ENCODE assay signal across 1 cellular context in the genomic region with DNA sequence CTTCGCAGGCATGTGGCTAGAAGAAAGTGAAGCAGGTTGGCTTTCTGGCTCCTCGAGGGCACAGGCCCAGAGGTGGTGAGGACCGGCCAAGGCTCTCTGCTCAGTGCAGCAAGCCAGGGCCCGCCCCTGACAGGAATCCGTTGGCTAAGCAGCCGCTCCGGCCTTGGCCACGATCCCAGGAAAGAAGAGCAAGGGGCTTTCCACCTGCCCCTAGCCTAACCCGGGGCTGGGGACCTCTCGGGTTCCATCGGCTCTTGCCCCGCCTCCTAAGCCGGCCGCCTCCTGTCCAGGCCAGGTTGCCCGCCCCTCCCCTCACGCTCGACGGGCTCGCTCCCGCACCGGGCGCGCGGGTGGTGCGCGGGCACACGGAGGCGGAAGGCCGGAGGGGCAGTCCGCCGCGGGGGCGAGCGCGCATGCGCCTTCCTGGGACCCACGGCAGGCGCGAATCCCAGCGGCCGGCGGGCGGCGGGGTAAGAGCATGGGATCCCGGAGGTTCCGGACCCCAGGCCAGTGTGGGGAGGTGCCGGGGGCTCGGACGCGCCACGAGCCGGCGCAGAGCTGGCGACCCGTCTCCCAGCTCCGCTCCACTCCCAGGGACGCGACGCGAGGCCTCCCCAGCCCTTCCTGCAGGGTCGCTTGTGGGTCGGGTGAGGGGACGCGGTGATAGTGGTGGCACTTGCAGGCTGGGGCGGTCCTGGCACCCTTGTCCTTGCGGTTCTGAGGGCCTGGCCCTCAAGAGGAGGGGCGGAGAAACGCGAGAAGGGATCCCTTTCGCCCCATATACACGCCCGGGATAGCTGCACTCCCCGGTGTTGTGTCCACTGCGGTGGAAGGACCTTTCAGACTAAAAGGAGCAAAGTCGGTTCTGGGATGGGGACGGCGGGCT.
TF ChIP-seq lines count a peak whose summit lies in the region.

A gene (plus strand): TSS at position 410 of the 886 bp plus-strand sequence. CDS start 3,351 bp downstream, outside the sequence.

TF ChIP-seq in K562, 482 proteins besides CTCF, POLR2A, EP300 and RAD21 (continued from another document):
- TF ChIP-seq, protein P1, sequence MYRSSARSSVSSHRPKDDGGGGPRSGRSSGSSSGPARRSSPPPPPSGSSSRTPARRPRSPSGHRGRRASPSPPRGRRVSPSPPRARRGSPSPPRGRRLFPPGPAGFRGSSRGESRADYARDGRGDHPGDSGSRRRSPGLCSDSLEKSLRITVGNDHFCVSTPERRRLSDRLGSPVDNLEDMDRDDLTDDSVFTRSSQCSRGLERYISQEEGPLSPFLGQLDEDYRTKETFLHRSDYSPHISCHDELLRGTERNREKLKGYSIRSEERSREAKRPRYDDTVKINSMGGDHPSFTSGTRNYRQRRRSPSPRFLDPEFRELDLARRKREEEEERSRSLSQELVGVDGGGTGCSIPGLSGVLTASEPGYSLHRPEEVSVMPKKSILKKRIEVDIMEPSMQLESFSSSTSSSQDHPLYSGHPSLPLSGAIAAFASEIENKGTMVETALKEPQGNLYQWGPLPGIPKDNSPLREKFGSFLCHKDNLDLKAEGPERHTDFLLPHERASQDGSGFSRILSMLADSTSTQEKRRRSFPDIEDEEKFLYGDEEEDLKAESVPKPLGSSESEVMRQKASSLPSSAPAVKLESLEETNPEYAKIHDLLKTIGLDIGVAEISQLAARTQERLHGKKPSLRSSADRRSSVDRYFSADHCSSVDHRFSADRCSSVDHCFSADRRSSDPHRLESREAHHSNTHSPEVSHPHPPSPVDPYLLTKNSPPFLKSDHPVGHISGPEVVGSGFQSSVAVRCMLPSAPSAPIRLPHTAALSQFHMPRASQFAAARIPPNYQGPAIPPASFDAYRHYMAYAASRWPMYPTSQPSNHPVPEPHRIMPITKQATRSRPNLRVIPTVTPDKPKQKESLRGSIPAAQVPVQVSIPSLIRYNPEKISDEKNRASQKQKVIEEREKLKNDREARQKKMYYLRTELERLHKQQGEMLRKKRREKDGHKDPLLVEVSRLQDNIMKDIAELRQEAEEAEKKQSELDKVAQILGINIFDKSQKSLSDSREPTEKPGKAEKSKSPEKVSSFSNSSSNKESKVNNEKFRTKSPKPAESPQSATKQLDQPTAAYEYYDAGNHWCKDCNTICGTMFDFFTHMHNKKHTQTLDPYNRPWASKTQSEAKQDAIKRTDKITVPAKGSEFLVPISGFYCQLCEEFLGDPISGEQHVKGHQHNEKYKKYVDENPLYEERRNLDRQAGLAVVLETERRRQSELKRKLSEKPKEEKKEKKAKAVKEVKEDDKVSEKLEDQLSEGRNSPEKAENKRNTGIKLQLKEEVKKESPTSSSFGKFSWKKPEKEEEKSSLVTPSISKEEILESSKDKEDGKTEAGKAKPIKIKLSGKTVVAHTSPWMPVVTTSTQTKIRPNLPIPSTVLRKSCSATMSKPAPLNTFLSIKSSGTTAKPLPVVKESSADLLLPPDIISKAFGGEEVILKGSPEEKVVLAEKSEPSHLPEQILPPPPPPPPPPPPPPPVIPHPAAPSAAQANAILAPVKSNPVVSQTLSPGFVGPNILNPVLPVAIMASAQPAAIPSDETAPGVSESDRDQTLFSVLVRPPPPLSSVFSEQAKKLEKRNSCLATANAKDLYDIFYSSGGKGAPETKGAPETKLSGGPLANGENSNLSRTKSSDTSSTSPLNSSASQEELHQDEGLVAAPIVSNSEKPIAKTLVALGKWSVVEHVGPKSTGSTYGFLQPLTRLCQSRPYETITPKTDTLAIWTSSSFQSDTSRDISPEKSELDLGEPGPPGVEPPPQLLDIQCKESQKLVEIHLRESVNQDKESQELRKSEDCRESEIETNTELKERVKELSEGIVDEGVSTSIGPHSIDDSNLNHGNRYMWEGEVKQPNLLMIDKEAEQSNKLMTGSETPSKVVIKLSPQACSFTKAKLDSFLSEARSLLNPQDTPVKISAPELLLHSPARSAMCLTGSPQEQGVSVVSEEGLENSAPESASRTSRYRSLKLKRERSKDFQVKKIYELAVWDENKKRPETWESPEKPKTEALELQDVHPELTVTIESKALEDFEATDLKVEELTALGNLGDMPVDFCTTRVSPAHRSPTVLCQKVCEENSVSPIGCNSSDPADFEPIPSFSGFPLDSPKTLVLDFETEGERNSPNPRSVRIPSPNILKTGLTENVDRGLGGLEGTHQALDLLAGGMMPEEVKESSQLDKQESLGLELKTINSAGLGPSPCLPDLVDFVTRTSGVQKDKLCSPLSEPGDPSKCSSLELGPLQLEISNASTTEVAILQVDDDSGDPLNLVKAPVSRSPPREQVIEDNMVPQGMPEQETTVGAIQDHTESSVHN (IDR thresholded peaks at IDR 0.05; ENCODE audit: borderline replicate concordance in 1 of 2, low read depth in 1 of 2) = no peak
- TF ChIP-seq POLR2B (IDR thresholded peaks at IDR 0.05; ENCODE audit: low read depth, partially characterized antibody) (peak; percentile 90), ZNF217 (CRISPR knock-in tag; IDR thresholded peaks at IDR 0.05) (no peak), NFE2 (IDR thresholded peaks at IDR 0.05; ENCODE audit: low read depth) (no peak), CBX3 (IDR thresholded peaks at IDR 0.05; ENCODE audit: borderline replicate concordance in 1 of 2, low read length in 2 of 2) (no peak), ZNF707 (CRISPR knock-in tag; conservative IDR thresholded peaks at IDR 0.05) (no peak), ZNF583 (CRISPR knock-in tag; IDR thresholded peaks at IDR 0.05) (peak; percentile 78; the same call in 1 of the 2 replicates), ZNF282 (CRISPR knock-in tag; IDR thresholded peaks at IDR 0.05) (no peak), SMARCE1 (IDR thresholded peaks at IDR 0.05) (0 out of 2 replicates have a peak, but pooled peaks have one; percentile 14), EP400 (IDR thresholded peaks at IDR 0.05) (peak; percentile 57; the same call in 1 of the 2 replicates), ZNF175 (CRISPR knock-in tag; IDR thresholded peaks at IDR 0.05; ENCODE audit: low read depth) (peak; percentile 93), HNRNPL (IDR thresholded peaks at IDR 0.05; ENCODE audit: low read depth, low read length) (peak; percentile 65; the same call in 1 of the 2 replicates), NR1H2 (CRISPR knock-in tag; IDR thresholded peaks at IDR 0.05) (0 out of 2 replicates have a peak, but pooled peaks have one; percentile 81), TCF7 (IDR thresholded peaks at IDR 0.05; ENCODE audit: borderline replicate concordance) (no peak), MXI1 (IDR thresholded peaks at IDR 0.05; ENCODE audit: low read depth, low read length) (no peak), SP1 (CRISPR knock-in tag; IDR thresholded peaks at IDR 0.05) (peak; percentile 40; the same call in 1 of the 2 replicates), RBM25 (IDR thresholded peaks at IDR 0.05; ENCODE audit: low read depth, low read length, severe bottlenecking) (no peak), TCF3 (CRISPR knock-in tag; IDR thresholded peaks at IDR 0.05) (no peak), ZFX (CRISPR knock-in tag; IDR thresholded peaks at IDR 0.05) (peak; percentile 83), SMAD1 (IDR thresholded peaks at IDR 0.05; ENCODE audit: low read depth, low read length, partially characterized antibody) (no peak), HSF4 (CRISPR knock-in tag; IDR thresholded peaks at IDR 0.05; ENCODE audit: borderline replicate concordance) (no peak), NFXL1 (CRISPR knock-in tag; IDR thresholded peaks at IDR 0.05) (no peak), HNRNPK (IDR thresholded peaks at IDR 0.05; ENCODE audit: low read depth, low read length, poor library complexity, severe bottlenecking) (no peak)
- TF ChIP-seq, protein P2, sequence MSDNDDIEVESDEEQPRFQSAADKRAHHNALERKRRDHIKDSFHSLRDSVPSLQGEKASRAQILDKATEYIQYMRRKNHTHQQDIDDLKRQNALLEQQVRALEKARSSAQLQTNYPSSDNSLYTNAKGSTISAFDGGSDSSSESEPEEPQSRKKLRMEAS (CRISPR knock-in tag; IDR thresholded peaks at IDR 0.05) = peak; percentile 81
- TF ChIP-seq, protein P3, sequence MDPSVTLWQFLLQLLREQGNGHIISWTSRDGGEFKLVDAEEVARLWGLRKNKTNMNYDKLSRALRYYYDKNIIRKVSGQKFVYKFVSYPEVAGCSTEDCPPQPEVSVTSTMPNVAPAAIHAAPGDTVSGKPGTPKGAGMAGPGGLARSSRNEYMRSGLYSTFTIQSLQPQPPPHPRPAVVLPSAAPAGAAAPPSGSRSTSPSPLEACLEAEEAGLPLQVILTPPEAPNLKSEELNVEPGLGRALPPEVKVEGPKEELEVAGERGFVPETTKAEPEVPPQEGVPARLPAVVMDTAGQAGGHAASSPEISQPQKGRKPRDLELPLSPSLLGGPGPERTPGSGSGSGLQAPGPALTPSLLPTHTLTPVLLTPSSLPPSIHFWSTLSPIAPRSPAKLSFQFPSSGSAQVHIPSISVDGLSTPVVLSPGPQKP (CRISPR knock-in tag; IDR thresholded peaks at IDR 0.05) = no peak
- TF ChIP-seq, protein P4, sequence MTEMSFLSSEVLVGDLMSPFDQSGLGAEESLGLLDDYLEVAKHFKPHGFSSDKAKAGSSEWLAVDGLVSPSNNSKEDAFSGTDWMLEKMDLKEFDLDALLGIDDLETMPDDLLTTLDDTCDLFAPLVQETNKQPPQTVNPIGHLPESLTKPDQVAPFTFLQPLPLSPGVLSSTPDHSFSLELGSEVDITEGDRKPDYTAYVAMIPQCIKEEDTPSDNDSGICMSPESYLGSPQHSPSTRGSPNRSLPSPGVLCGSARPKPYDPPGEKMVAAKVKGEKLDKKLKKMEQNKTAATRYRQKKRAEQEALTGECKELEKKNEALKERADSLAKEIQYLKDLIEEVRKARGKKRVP (CRISPR knock-in tag; IDR thresholded peaks at IDR 0.05) = no peak
- TF ChIP-seq, protein P5, sequence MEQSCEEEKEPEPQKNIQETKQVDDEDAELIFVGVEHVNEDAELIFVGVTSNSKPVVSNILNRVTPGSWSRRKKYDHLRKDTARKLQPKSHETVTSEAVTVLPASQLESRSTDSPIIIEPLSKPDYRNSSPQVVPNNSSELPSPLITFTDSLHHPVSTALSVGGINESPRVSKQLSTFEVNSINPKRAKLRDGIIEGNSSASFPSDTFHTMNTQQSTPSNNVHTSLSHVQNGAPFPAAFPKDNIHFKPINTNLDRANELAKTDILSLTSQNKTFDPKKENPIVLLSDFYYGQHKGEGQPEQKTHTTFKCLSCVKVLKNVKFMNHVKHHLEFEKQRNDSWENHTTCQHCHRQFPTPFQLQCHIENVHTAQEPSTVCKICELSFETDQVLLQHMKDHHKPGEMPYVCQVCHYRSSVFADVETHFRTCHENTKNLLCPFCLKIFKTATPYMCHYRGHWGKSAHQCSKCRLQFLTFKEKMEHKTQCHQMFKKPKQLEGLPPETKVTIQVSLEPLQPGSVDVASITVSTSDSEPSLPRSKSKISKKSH (CRISPR knock-in tag; IDR thresholded peaks at IDR 0.05) = no peak
- TF ChIP-seq, protein P6, sequence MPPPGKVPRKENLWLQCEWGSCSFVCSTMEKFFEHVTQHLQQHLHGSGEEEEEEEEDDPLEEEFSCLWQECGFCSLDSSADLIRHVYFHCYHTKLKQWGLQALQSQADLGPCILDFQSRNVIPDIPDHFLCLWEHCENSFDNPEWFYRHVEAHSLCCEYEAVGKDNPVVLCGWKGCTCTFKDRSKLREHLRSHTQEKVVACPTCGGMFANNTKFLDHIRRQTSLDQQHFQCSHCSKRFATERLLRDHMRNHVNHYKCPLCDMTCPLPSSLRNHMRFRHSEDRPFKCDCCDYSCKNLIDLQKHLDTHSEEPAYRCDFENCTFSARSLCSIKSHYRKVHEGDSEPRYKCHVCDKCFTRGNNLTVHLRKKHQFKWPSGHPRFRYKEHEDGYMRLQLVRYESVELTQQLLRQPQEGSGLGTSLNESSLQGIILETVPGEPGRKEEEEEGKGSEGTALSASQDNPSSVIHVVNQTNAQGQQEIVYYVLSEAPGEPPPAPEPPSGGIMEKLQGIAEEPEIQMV (tag; conservative IDR thresholded peaks at IDR 0.05; ENCODE audit: low read depth) = no peak
TF ChIP-seq in K562: peak in this region for 107.
